In genomic region chr1:20154306-20154831, GRCh38 we compare ENCODE assay signal across 1 cellular context.
TF ChIP-seq lines count a peak whose summit lies in the region.

No MANE protein-coding gene starts in this region.

TF ChIP-seq in HepG2, 621 proteins besides CTCF, POLR2A, EP300 and RAD21:
- TF ChIP-seq ARID3A (IDR thresholded peaks at IDR 0.05; ENCODE audit: low read depth, low read length), result 0 out of 2 replicates have a peak, but pooled peaks have one; percentile 23
- TF ChIP-seq RAD51 (IDR thresholded peaks at IDR 0.05; ENCODE audit: borderline replicate concordance), result no peak
- TF ChIP-seq KAT2B (IDR thresholded peaks at IDR 0.05; ENCODE audit: borderline replicate concordance, low read depth, low read length), result peak; percentile 75; the same call in 1 of the 2 replicates
- peak; percentile 87 for TF ChIP-seq IRF2 (CRISPR knock-in tag; IDR thresholded peaks at IDR 0.05)
